18 cellular contexts compared by ENCODE assay signal in genomic region chr5:76494201-76494600, GRCh38.
DNase-seq lines count a peak whose midpoint lies in the region; ATAC-seq and TF ChIP-seq lines count a peak whose summit lies in the region.
"Had no signal": no experiment of that assay in that cellular context is flagged by ENCODE, and none has a peak within 500 bp of the region (broad histone marks: within the 10 kb centered on the region; RNA-seq: fewer than 3 reads in every experiment).

No MANE protein-coding gene starts in this region.

- peak overlapping the region in 2 of 3 donors; percentile 46 to 59 for H3K27ac ChIP-seq in right lobe of liver
- H3K27ac ChIP-seq: 22Rv1, BLaER1, HL-60 had no signal

- peaks cover 0 to 56% (median 23%) of the 10 kb centered on the region in 4 donors for H3K4me1 ChIP-seq in right lobe of liver
- H3K4me1 ChIP-seq: BLaER1 had no signal

- H3K4me3 Mint-ChIP-seq in activated T-cell treated with anti-CD3 and anti-CD28 coated beads, Interleukin-2, amount 50 U/mL, for 72 hours = no peak overlapping the region
- H3K4me3 Mint-ChIP-seq in immature natural killer cell = no peak overlapping the region
- H3K4me3 Mint-ChIP-seq: CD14-positive monocyte, GM23338 had no signal

- WGBS in right lobe of liver (ENCODE audit: insufficient coverage, low coverage, low lambda C conversion rate, missing lambda C conversion rate) = 33% methylated on average over 4 of the region's 4 CpGs

- TF ChIP-seq POLR2A in right lobe of liver (IDR thresholded peaks at IDR 0.05) = no peak

- no peaks in the 10 kb centered on the region for H3K9me3 ChIP-seq in right lobe of liver
- H3K9me3 ChIP-seq: BLaER1 had no signal

- no peaks in the 10 kb centered on the region for H3K27me3 ChIP-seq in right lobe of liver
- H3K27me3 ChIP-seq: BLaER1 had no signal

- H3K36me3 ChIP-seq in right lobe of liver = no peaks in the 10 kb centered on the region

- ATAC-seq in activated T-cell treated with anti-CD3 and anti-CD28 coated beads, Interleukin-2, amount 50 U/mL, for 72 hours (replicated peaks in 1 of 2) = no peak
- ATAC-seq in right lobe of liver (peak; percentile 67 to 76 (median 72)), GM18907 (IDR thresholded peaks at IDR 0.05; ENCODE audit: unreplicated experiment) (no peak)
- ATAC-seq: GM23338 had no signal

- DNase-seq in activated T-cell treated with anti-CD3 and anti-CD28 coated beads, Interleukin-2, amount 50 U/mL, for 72 hours = no peak
- no peak for DNase-seq in activated T-cell treated with anti-CD3 and anti-CD28 coated beads, Interleukin-2, amount 50 U/mL, for 1 hour
- DNase-seq in immature natural killer cell (no peak), right lobe of liver (no peak), SIG-M5 treated with dmso at 0.1 percent for 504 hours (lab: John Stamatoyannopoulos, UW; ENCODE audit: unreplicated experiment) (no peak), amniotic stem cell (lab: John Stamatoyannopoulos, UW) (no peak)
- DNase-seq: CD4-positive, alpha-beta memory T cell; DMS153; DMS79; GDM1; HCEC 1CT; IMR-90 had no signal

- peak overlapping the region; percentile 27 for H3K27ac Mint-ChIP-seq in activated T-cell treated with anti-CD3 and anti-CD28 coated beads, Interleukin-2, amount 50 U/mL, for 72 hours
- peak overlapping the region in 4 of 6 donors; percentile 19 to 75 (median 62) for H3K27ac Mint-ChIP-seq in immature natural killer cell
- H3K27ac Mint-ChIP-seq: GM23338 had no signal

- TF ChIP-seq CTCF in right lobe of liver (IDR thresholded peaks at IDR 0.05) = no peak

- no peaks in the 10 kb centered on the region for H3K27me3 Mint-ChIP-seq in activated T-cell treated with anti-CD3 and anti-CD28 coated beads, Interleukin-2, amount 50 U/mL, for 72 hours (ENCODE audit: low read depth)
- peaks cover 0 to 5% (median 0%) of the 10 kb centered on the region in 3 donors for H3K27me3 Mint-ChIP-seq in immature natural killer cell (ENCODE audit: low read depth in 3 of 3)
- H3K27me3 Mint-ChIP-seq: CD4-positive, alpha-beta memory T cell had no signal

- intact Hi-C loops in right lobe of liver (cut with DNase I) = no loop called here

- no peaks in the 10 kb centered on the region for H3K9me3 Mint-ChIP-seq in activated T-cell treated with anti-CD3 and anti-CD28 coated beads, Interleukin-2, amount 50 U/mL, for 72 hours
- no peaks in the 10 kb centered on the region for H3K9me3 Mint-ChIP-seq in immature natural killer cell
- H3K9me3 Mint-ChIP-seq: CD14-positive monocyte; CD4-positive, alpha-beta memory T cell; GM23338 had no signal

- H3K36me3 Mint-ChIP-seq in activated T-cell treated with anti-CD3 and anti-CD28 coated beads, Interleukin-2, amount 50 U/mL, for 72 hours (ENCODE audit: insufficient read depth in 2 of 2) = peaks cover 0 to 2% of the 10 kb centered on the region in 2 donors
- peaks cover 0 to 3% (median 0%) of the 10 kb centered on the region in 3 donors for H3K36me3 Mint-ChIP-seq in immature natural killer cell

- H3K4me1 Mint-ChIP-seq in activated T-cell treated with anti-CD3 and anti-CD28 coated beads, Interleukin-2, amount 50 U/mL, for 72 hours (ENCODE audit: low read depth) = peaks cover 33% of the 10 kb centered on the region
- peaks cover 92 to 100% of the 10 kb centered on the region in 2 donors for H3K4me1 Mint-ChIP-seq in immature natural killer cell

- peak overlapping the region in 2 of 3 donors; percentile 3 to 19 for H3K4me3 ChIP-seq in right lobe of liver
- H3K4me3 ChIP-seq: BLaER1, GM23338 had no signal

Comparison
In these comparisons a context has a peak if more than half of its experiments do, and no peak if none do; other contexts are left out.
1. ATAC-seq: peak in right lobe of liver (4 of 4); none in activated T-cell treated with anti-CD3 and anti-CD28 coated beads, Interleukin-2, amount 50 U/mL, for 72 hours (0 of 2) and GM18907 (single experiment).